Comparison of ENCODE assay signal across 26 cellular contexts in genomic region chr21:35378881-35379280, GRCh38.
DNase-seq lines count a peak whose midpoint lies in the region; ATAC-seq, FAIRE-seq and TF ChIP-seq lines count a peak whose summit lies in the region.
"Had no signal": no experiment of that assay in that cellular context is flagged by ENCODE, and none has a peak within 500 bp of the region (broad histone marks: within the 10 kb centered on the region; RNA-seq: fewer than 3 reads in every experiment).

No MANE protein-coding gene starts in this region.

- no peaks in the 10 kb centered on the region for H3K36me3 ChIP-seq in mammary epithelial cell (ENCODE audit: insufficient read depth, low read length)
- no peaks in the 10 kb centered on the region for H3K36me3 ChIP-seq in breast epithelium
- H3K36me3 ChIP-seq in bronchial epithelial cell (ENCODE audit: control insufficient read depth, insufficient read depth, low read length) = no peaks in the 10 kb centered on the region
- H3K36me3 ChIP-seq: BE2C, BLaER1 had no signal

- DNase-seq in mammary epithelial cell (no peak), breast epithelium (ENCODE audit: low spot score in 2 of 2) (no peak), bronchial epithelial cell (ENCODE audit: low read depth) (no peak), islet precursor cell (peak; percentile 60), activated gamma-delta T cell (lab: John Stamatoyannopoulos, UW) (no peak), left colon (no peak)
- DNase-seq: 8988T; ACHN; BE2C; C1 segment of cervical spinal cord; CD4-positive, alpha-beta memory T cell; CD4-positive, CD25-positive, alpha-beta regulatory T cell; CD8-positive, alpha-beta memory T cell; COR-L47; DMS 273 treated with DMSO at 0.1 percent for 48 hours; DMS153; DMS53; DMS79; DND-41; EL; GF-D8 had no signal

- no peak overlapping the region for H3K27ac ChIP-seq in mammary epithelial cell (ENCODE audit: insufficient read depth, low read depth, low read length)
- H3K27ac ChIP-seq in breast epithelium = no peak overlapping the region
- H3K27ac ChIP-seq: BLaER1 had no signal

- no peak overlapping the region for H3K9ac ChIP-seq in mammary epithelial cell (ENCODE audit: insufficient read depth, low read length)
- H3K9ac ChIP-seq: BLaER1 had no signal

- TF ChIP-seq CTCF in mammary epithelial cell (conservative IDR thresholded peaks at IDR 0.05 in 1 of 2, IDR thresholded peaks at IDR 0.05 in 1 of 2; ENCODE audit: extremely low read depth in 1 of 2, insufficient read depth in 1 of 2, low read depth in 1 of 2, low read length in 2 of 2) = no peak
- TF ChIP-seq CTCF in breast epithelium (IDR thresholded peaks at IDR 0.05) = no peak
- TF ChIP-seq CTCF in bronchial epithelial cell (IDR thresholded peaks at IDR 0.05; ENCODE audit: insufficient read depth, low read length, severe bottlenecking) = no peak

- in situ Hi-C loops in mammary epithelial cell (cut with MboI; ENCODE audit: low sequenced_read_pairs in 2 of 2) = no loop called here

- no TSS peak for BruUV-seq in mammary epithelial cell (replicated peaks; lab: Mats Ljungman, UMichigan)

- H3K9me3 ChIP-seq in mammary epithelial cell (replicated peaks; ENCODE audit: insufficient read depth, low read length) = no peaks in the 10 kb centered on the region
- H3K9me3 ChIP-seq in breast epithelium = no peaks in the 10 kb centered on the region
- H3K9me3 ChIP-seq: BE2C, BLaER1 had no signal

- peak overlapping the region; percentile 35 for H2AFZ ChIP-seq in mammary epithelial cell (ENCODE audit: low read depth, low read length)

- peaks cover 37% of the 10 kb centered on the region for H3K4me1 ChIP-seq in mammary epithelial cell (ENCODE audit: insufficient read depth, low read length)
- no peaks in the 10 kb centered on the region for H3K4me1 ChIP-seq in breast epithelium
- H3K4me1 ChIP-seq: BE2C, BLaER1 had no signal

- dilution Hi-C loops in mammary epithelial cell (cut with HindIII; ENCODE audit: low sequenced_read_pairs) = no loop called here

- FAIRE-seq in bronchial epithelial cell (lab: Jason Lieb, UNC) = peak; percentile 83
- FAIRE-seq: A204.1, G401.6, GM12891, GM19239 had no signal

- CTCF ChIA-PET in mammary epithelial cell (lab: Charles Lee; ENCODE audit: low non-redundant PET) = no interaction called here

- intact Hi-C loops in mammary epithelial cell (cut with micrococcal nuclease) = loop anchor here (5.0 to 10.0 kb wide), 2 partner anchors 122 to 574 kb away; no protein-coding TSS in a partner anchor
- intact Hi-C loops in breast epithelium (cut with DNase I; ENCODE audit: low total_unique reads) = no loop called here
- intact Hi-C loops in left colon (cut with DNase I, micrococcal nuclease) = no loop called here

- TF ChIP-seq POLR2A in breast epithelium (IDR thresholded peaks at IDR 0.05) = no peak

- H3K4me2 ChIP-seq in mammary epithelial cell (ENCODE audit: insufficient read depth, low read depth, low read length) = no peak overlapping the region
- H3K4me2 ChIP-seq: BLaER1 had no signal

- 100% methylated on average over 1 of the region's 1 CpG for WGBS in mammary epithelial cell (ENCODE audit: low coverage, missing lambda C conversion rate)

- H3K27me3 ChIP-seq in mammary epithelial cell (ENCODE audit: insufficient read depth, low read length) (no peaks in the 10 kb centered on the region), breast epithelium (no peaks in the 10 kb centered on the region), bronchial epithelial cell (ENCODE audit: control insufficient read depth, insufficient read depth, low read length) (no peaks in the 10 kb centered on the region)
- H3K27me3 ChIP-seq: BE2C, BLaER1 had no signal

- no peak overlapping the region for H3K4me3 ChIP-seq in mammary epithelial cell (replicated peaks in 1 of 3; ENCODE audit: insufficient read depth in 1 of 3, low read depth in 2 of 3, low read length in 3 of 3)
- no peak overlapping the region for H3K4me3 ChIP-seq in breast epithelium
- no peak overlapping the region for H3K4me3 ChIP-seq in bronchial epithelial cell (ENCODE audit: low read depth, low read length)
- H3K4me3 ChIP-seq: BLaER1 had no signal

- ATAC-seq in left colon = no peak

- no peaks in the 10 kb centered on the region for H3K79me2 ChIP-seq in mammary epithelial cell (ENCODE audit: insufficient read depth, low read length)

- no peaks in the 10 kb centered on the region for H4K20me1 ChIP-seq in mammary epithelial cell (ENCODE audit: insufficient read depth, low read length)
- H4K20me1 ChIP-seq: BLaER1 had no signal
